In the genomic region with DNA sequence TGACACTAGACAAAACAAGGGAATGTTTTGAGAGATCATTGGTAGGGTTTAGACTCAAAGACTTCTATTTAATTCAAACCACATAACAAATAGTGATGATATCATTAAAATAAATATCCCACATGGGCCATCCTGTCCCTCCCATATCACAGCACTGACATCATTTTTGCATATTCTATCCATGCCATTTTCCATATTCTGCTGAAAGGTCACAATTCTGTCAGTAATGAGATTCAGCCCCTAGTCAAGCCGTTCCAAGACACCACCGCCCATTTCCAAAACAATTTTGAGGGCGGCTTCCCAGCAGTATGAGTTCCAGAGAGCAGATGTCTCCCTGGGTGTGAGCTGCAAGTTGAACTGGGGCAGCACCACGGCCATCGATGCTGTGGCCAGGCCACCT, we compare ENCODE assay signal across 14 cellular contexts.
"Had no signal": no experiment of that assay in that cellular context is flagged by ENCODE, and none has a peak within 500 bp of the region (broad histone marks: within the 10 kb centered on the region; RNA-seq: fewer than 3 reads in every experiment).

No MANE protein-coding gene starts in this region.

- DNase-seq: IMR-90, Karpas-422, KG1, MG63, NCI-H1694 treated with DMSO at 0.1 percent for 48 hours, NCI-H1930, NCI-H446 treated with DMSO at 0.1 percent for 48 hours, NCI-H69, PC-3, SIG-M5 had no signal

- H3K4me3 ChIP-seq: MG63, SJSA1, SK-N-MC had no signal

- H3K27me3 ChIP-seq: MG63, SJSA1 had no signal

- H3K9me3 ChIP-seq: SJSA1 had no signal

- ATAC-seq: Panc1, PC-3, Right ventricle myocardium inferior had no signal

- H3K27ac ChIP-seq: SJSA1, SK-N-MC had no signal

- H3K36me3 ChIP-seq: MG63, SJSA1 had no signal

- H3K4me1 ChIP-seq: SJSA1 had no signal
